Comparison of ENCODE assay signal across 25 cellular contexts in genomic region chr9:97763884-97764283, GRCh38.
"Had no signal": no experiment of that assay in that cellular context is flagged by ENCODE, and none has a peak within 500 bp of the region (broad histone marks: within the 10 kb centered on the region; RNA-seq: fewer than 3 reads in every experiment).

No MANE protein-coding gene starts in this region.

- H3K4me1 ChIP-seq: lower lobe of right lung, pancreas, prostate gland, spleen, upper lobe of left lung had no signal

- H3K4me3 ChIP-seq: lower lobe of right lung, pancreas, prostate gland, spleen, transverse colon, upper lobe of left lung had no signal

- H3K27ac ChIP-seq: lower lobe of right lung, neutrophil, pancreas, prostate gland, spleen, transverse colon, upper lobe of left lung had no signal

- DNase-seq: head of caudate nucleus; hippocampal formation; kidney glomerular epithelial cell; left cardiac atrium; lower lobe of right lung; mammary epithelial cell; mesenchymal stem cell; naive thymus-derived CD8-positive, alpha-beta T cell; pancreas; posterior cingulate gyrus; retina; right cardiac atrium; small intestine; spleen; stimulated activated CD4-positive, alpha-beta T cell treated with anti-CD3 and anti-CD28 coated beads, Interleukin-4, amount 100 ng/mL, for 24 hours; stimulated activated naive CD4-positive, alpha-beta T cell; stimulated activated naive CD8-positive, alpha-beta T cell treated with anti-CD3 and anti-CD28 coated beads, Interleukin-15, amount 100 ng/mL, for 72 hours; substantia nigra; transverse colon had no signal

- ATAC-seq: left cardiac atrium; left lobe of liver; lower lobe of right lung; naive thymus-derived CD8-positive, alpha-beta T cell; pancreas; right cardiac atrium; sciatic nerve; stimulated activated effector memory CD8-positive, alpha-beta T cell treated with anti-CD3 and anti-CD28 coated beads, Interleukin-12 subunit alpha, Interleukin-12 subunit beta, amount 100 ng/mL, for 72 hours; stimulated activated naive CD8-positive, alpha-beta T cell treated with anti-CD3 and anti-CD28 coated beads, Interleukin-15, amount 100 ng/mL, for 72 hours had no signal

- H3K36me3 ChIP-seq: lower lobe of right lung, neutrophil, pancreas, prostate gland, spleen, transverse colon, upper lobe of left lung had no signal

- H3K27me3 ChIP-seq: pancreas, upper lobe of left lung had no signal

- H3K9me3 ChIP-seq: lower lobe of right lung, neutrophil, pancreas, prostate gland, spleen, transverse colon, upper lobe of left lung had no signal
